ENCODE assay signal across 11 cellular contexts in the genomic region with DNA sequence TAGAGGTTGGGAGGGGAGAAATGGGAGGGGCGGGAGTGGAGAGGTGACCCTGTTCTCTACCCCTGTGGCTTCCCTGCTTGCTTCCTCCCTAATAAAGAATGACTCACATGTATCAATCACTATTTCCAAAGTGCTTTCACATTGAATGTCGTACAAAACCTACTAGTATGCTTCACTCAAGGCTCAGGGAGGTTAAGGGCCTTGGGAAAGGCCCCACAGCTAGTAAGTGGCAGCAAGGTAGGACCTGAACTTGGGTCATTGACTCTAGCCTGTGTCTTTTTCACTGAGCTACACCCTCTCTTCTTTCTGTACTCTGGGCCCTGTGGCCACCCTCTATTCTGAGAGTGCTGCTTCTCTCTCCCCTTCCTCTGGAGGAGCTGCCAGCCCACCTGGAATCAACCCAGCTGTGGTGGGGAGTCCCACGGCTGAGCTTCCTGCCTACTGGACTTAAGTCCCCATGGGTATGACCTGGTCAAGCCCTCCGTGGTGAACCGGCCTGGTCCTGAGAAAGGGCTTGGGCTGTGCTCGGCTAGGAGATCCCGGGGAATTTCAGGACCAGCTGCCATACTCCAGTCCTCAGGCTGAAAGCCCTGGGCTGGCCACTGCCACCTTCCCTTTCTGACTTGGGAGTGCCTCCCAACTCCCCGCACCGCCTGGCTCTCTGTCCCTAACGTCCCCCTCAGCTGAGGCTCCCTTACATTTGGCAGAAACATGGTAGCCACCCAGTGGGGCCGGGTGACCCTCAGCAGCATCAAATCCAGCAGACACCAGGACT. TPM values are rescaled to one million over a fixed set of nuclear protein-coding genes. Genes with fewer than 3 reads are reported as not detected.
A peak's percentile ranks its signal among the peaks of the same experiment; 100 is the strongest.
DNase-seq lines count a peak whose midpoint lies in the region; ATAC-seq and TF ChIP-seq lines count a peak whose summit lies in the region.
"Had no signal": no experiment of that assay in that cellular context is flagged by ENCODE, and none has a peak within 500 bp of the region (broad histone marks: within the 10 kb centered on the region; RNA-seq: fewer than 3 reads in every experiment).

No MANE protein-coding gene starts in this region.

- ATAC-seq in activated CD4-positive, alpha-beta T cell treated with anti-CD3 and anti-CD28 coated beads for 36 hours: peak; percentile 36
- peak; percentile 14 to 57 for ATAC-seq in activated naive CD4-positive, alpha-beta T cell treated with anti-CD3 and anti-CD28 coated beads, Interleukin-2, amount 50 U/mL, for 72 hours
- ATAC-seq in left ventricle myocardium superior (no peak), GM19328 (IDR thresholded peaks at IDR 0.05; ENCODE audit: unreplicated experiment) (no peak)
- peak; percentile 63 for ATAC-seq in stimulated activated naive CD8-positive, alpha-beta T cell treated with anti-CD3 and anti-CD28 coated beads, Interleukin-15, Interleukin-2, amounts not matched to agents 100 U/mL and 50 U/mL, for 24 hours

- H3K4me1 Mint-ChIP-seq in activated CD4-positive, alpha-beta T cell treated with anti-CD3 and anti-CD28 coated beads for 36 hours: peaks cover 32% of the 10 kb centered on the region

- H3K27me3 Mint-ChIP-seq in activated CD4-positive, alpha-beta T cell treated with anti-CD3 and anti-CD28 coated beads for 36 hours: no peaks in the 10 kb centered on the region

- peaks cover 73% of the 10 kb centered on the region for H3K36me3 Mint-ChIP-seq in activated CD4-positive, alpha-beta T cell treated with anti-CD3 and anti-CD28 coated beads for 36 hours (ENCODE audit: low read depth)
- H3K36me3 Mint-ChIP-seq in activated naive CD4-positive, alpha-beta T cell treated with anti-CD3 and anti-CD28 coated beads, Interleukin-2, amount 50 U/mL, for 72 hours: peaks cover 26 to 51% of the 10 kb centered on the region in 2 donors

- intact Hi-C loops in activated CD4-positive, alpha-beta T cell treated with anti-CD3 and anti-CD28 coated beads for 36 hours (cut with DNase I, micrococcal nuclease): no loop called here
- intact Hi-C loops in left ventricle myocardium superior (cut with micrococcal nuclease): no loop called here

- POLR2A ChIA-PET in activated CD4-positive, alpha-beta T cell treated with anti-CD3 and anti-CD28 coated beads for 36 hours (lab: Charles Lee): interaction anchor here (0.6 to 0.9 kb wide), 2 partner anchors 13 to 48 kb away, joined by 3 to 5 read pairs; partner anchors contain the start of gene SLC48A1
- POLR2A ChIA-PET in HEK293T (lab: Yijun Ruan, JAX): interaction anchor here (1.4 kb wide), 1 partner anchor 13 kb away, joined by 4 read pairs; the partner anchor contains the start of gene SLC48A1

- no peaks in the 10 kb centered on the region for H3K9me3 Mint-ChIP-seq in activated CD4-positive, alpha-beta T cell treated with anti-CD3 and anti-CD28 coated beads for 36 hours (ENCODE audit: low read depth)
- H3K9me3 Mint-ChIP-seq in activated naive CD4-positive, alpha-beta T cell treated with anti-CD3 and anti-CD28 coated beads, Interleukin-2, amount 50 U/mL, for 72 hours: no peaks in the 10 kb centered on the region

- CTCF ChIA-PET in activated CD4-positive, alpha-beta T cell treated with anti-CD3 and anti-CD28 coated beads for 36 hours (lab: Charles Lee): interaction anchor here (0.5 to 1.6 kb wide), 8 partner anchors 9 to 68 kb away, joined by 3 to 6 read pairs (median 4); no protein-coding TSS in a partner anchor
- CTCF ChIA-PET in HEK293T (lab: Yijun Ruan, JAX): interaction anchor here (0.6 kb wide), 1 partner anchor 1764 kb away, joined by 5 read pairs; no protein-coding TSS in a partner anchor

- no peak overlapping the region for H3K4me3 Mint-ChIP-seq in activated CD4-positive, alpha-beta T cell treated with anti-CD3 and anti-CD28 coated beads for 36 hours

- peak overlapping the region; percentile 78 for H3K27ac Mint-ChIP-seq in activated CD4-positive, alpha-beta T cell treated with anti-CD3 and anti-CD28 coated beads for 36 hours
- H3K27ac Mint-ChIP-seq in activated naive CD4-positive, alpha-beta T cell treated with anti-CD3 and anti-CD28 coated beads, Interleukin-2, amount 50 U/mL, for 72 hours: peak overlapping the region; percentile 90 to 94

- DNase-seq in activated CD4-positive, alpha-beta T cell treated with anti-CD3 and anti-CD28 coated beads for 36 hours: no peak
- DNase-seq in activated CD4-positive, alpha-beta T cell treated with anti-CD3 and anti-CD28 coated beads, Interleukin-2, amount 50 U/mL, for 4 hours: no peak
- no peak for DNase-seq in activated naive CD4-positive, alpha-beta T cell treated with anti-CD3 and anti-CD28 coated beads, Interleukin-2, amount 50 U/mL, for 72 hours (ENCODE audit: low spot score in 2 of 2)
- DNase-seq in left ventricle myocardium superior (peak; percentile 21), kidney glomerular epithelial cell (lab: John Stamatoyannopoulos, UW) (no peak), HEK293T (ENCODE audit: extremely low spot score) (no peak)
- DNase-seq in stimulated activated naive CD8-positive, alpha-beta T cell treated with anti-CD3 and anti-CD28 coated beads, Interleukin-15, Interleukin-2, amounts not matched to agents 100 U/mL and 50 U/mL, for 24 hours: no peak
- DNase-seq: 8988T, NCI-H1694, NCI-H526 had no signal

TF ChIP-seq in HEK293T, 16 proteins besides CTCF, POLR2A, EP300 and RAD21:
- TF ChIP-seq FOXM1 (IDR thresholded peaks at IDR 0.05; ENCODE audit: borderline replicate concordance) (no peak), CTBP1 (IDR thresholded peaks at IDR 0.05; ENCODE audit: borderline replicate concordance) (no peak), L3MBTL2 (conservative IDR thresholded peaks at IDR 0.05) (no peak), ARNT (IDR thresholded peaks at IDR 0.05) (no peak), ELF4 (IDR thresholded peaks at IDR 0.05) (no peak)

RNA-seq across cellular contexts. Expression of gene SLC48A1, which starts 13.0 kb away (rescaled TPM):
- 1 to 10 TPM; 5.9 to 8.5 TPM for total RNA-seq in activated CD4-positive, alpha-beta T cell treated with anti-CD3 and anti-CD28 coated beads for 36 hours
- total RNA-seq in activated naive CD4-positive, alpha-beta T cell treated with anti-CD3 and anti-CD28 coated beads, Interleukin-2, amount 50 U/mL, for 72 hours: 1 to 10 TPM; 5.2 to 7.4 TPM
- total RNA-seq in left ventricle myocardium superior: 23.7 TPM

RNA-seq across cellular contexts. Expression of gene RAPGEF3, which starts 27.4 kb away (rescaled TPM):
- total RNA-seq in activated CD4-positive, alpha-beta T cell treated with anti-CD3 and anti-CD28 coated beads for 36 hours: under 1 TPM; 0.43 to 0.83 TPM
- total RNA-seq in activated naive CD4-positive, alpha-beta T cell treated with anti-CD3 and anti-CD28 coated beads, Interleukin-2, amount 50 U/mL, for 72 hours: 1 to 10 TPM; 1.1 to 2.7 TPM
- total RNA-seq in left ventricle myocardium superior: 37.6 TPM

RNA-seq across cellular contexts. Expression of gene HDAC7, which starts 33.6 kb away (rescaled TPM):
- total RNA-seq in activated CD4-positive, alpha-beta T cell treated with anti-CD3 and anti-CD28 coated beads for 36 hours: 100 to 1,000 TPM; 331 to 385 TPM
- total RNA-seq in activated naive CD4-positive, alpha-beta T cell treated with anti-CD3 and anti-CD28 coated beads, Interleukin-2, amount 50 U/mL, for 72 hours: 100 to 1,000 TPM; 285 to 334 TPM
- total RNA-seq in left ventricle myocardium superior: 35.4 TPM

Comparison
In these comparisons a context has a peak if more than half of its experiments do, and no peak if none do; other contexts are left out.
1. ATAC-seq: peak in activated CD4-positive, alpha-beta T cell treated with anti-CD3 and anti-CD28 coated beads for 36 hours (single experiment), activated naive CD4-positive, alpha-beta T cell treated with anti-CD3 and anti-CD28 coated beads, Interleukin-2, amount 50 U/mL, for 72 hours (2 of 2) and stimulated activated naive CD8-positive, alpha-beta T cell treated with anti-CD3 and anti-CD28 coated beads, Interleukin-15, Interleukin-2, amounts not matched to agents 100 U/mL and 50 U/mL, for 24 hours (single experiment); none in left ventricle myocardium superior (single experiment) and GM19328 (single experiment).
2. RNA of gene RAPGEF3, which starts 27.4 kb away (total RNA-seq): 37.6 TPM in left ventricle myocardium superior (single experiment); 1.1 to 2.7 TPM in activated naive CD4-positive, alpha-beta T cell treated with anti-CD3 and anti-CD28 coated beads, Interleukin-2, amount 50 U/mL, for 72 hours and 0.43 to 0.83 TPM in activated CD4-positive, alpha-beta T cell treated with anti-CD3 and anti-CD28 coated beads for 36 hours; every median in the first group is over 10 times any median in the second.